14 cellular contexts compared by ENCODE assay signal in the genomic region with DNA sequence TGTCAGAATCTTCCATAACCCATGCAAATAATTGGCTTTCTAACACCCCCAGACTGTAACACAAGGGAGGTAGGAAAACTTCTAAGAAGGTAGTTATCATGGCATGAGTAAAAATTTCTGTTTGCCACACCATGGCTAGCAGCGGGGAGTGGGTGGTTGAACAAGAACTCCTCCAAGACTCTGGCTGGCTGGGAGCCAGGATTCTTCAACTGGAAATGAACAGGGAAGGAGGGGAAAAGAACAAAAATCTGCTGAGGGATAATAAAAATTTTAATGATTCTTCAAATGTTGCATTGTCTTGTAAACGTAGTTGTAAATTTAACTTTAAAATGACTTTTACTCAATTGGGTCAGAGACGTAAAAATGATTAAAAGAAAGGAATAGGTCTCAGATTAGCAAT.
DNase-seq lines count a peak whose midpoint lies in the region; ATAC-seq, FAIRE-seq and TF ChIP-seq lines count a peak whose summit lies in the region.
"Had no signal": no experiment of that assay in that cellular context is flagged by ENCODE, and none has a peak within 500 bp of the region (broad histone marks: within the 10 kb centered on the region; RNA-seq: fewer than 3 reads in every experiment).

No MANE protein-coding gene starts in this region.

- no peak overlapping the region for H3K4me3 ChIP-seq in K562
- H3K4me3 ChIP-seq in smooth muscle cell, result no peak overlapping the region
- H3K4me3 ChIP-seq: BLaER1 treated with 17β-estradiol and CSF1 and Interleukin-3, amounts not matched to agents 10 nM and 100 nM had no signal

- no peaks in the 10 kb centered on the region for H3K9me3 ChIP-seq in K562 (replicated peaks; ENCODE audit: control insufficient read depth, insufficient read depth, low read depth, low read length)
- no peaks in the 10 kb centered on the region for H3K9me3 ChIP-seq in smooth muscle cell (replicated peaks; ENCODE audit: low read depth)
- H3K9me3 ChIP-seq: BLaER1 treated with 17β-estradiol and CSF1 and Interleukin-3, amounts not matched to agents 10 nM and 100 nM had no signal

- no TSS peak for BruUV-seq in K562 (replicated peaks; lab: Mats Ljungman, UMichigan)

- H3F3A ChIP-seq in smooth muscle cell (ENCODE audit: low read depth), result peaks cover 3% of the 10 kb centered on the region

- H4K20me1 ChIP-seq in K562 (replicated peaks; ENCODE audit: control insufficient read depth, insufficient read depth, low read length) (no peaks in the 10 kb centered on the region), smooth muscle cell (ENCODE audit: low read depth) (no peaks in the 10 kb centered on the region)
- H4K20me1 ChIP-seq: BLaER1 treated with 17β-estradiol and CSF1 and Interleukin-3, amounts not matched to agents 10 nM and 100 nM had no signal

- H3K79me2 ChIP-seq in K562 (ENCODE audit: control insufficient read depth, insufficient read depth, low read length) (no peaks in the 10 kb centered on the region), smooth muscle cell (ENCODE audit: low read depth) (no peaks in the 10 kb centered on the region)

- POLR2A ChIA-PET in K562 (lab: Yijun Ruan, JAX), result no interaction called here

- H3K9me3 Mint-ChIP-seq in mesothelial cell of epicardium, result no peaks in the 10 kb centered on the region

- H2AFZ ChIP-seq in K562 (ENCODE audit: low read depth, low read length), result no peak overlapping the region
- H2AFZ ChIP-seq in smooth muscle cell (ENCODE audit: low read depth), result peak overlapping the region; percentile 11

- TF ChIP-seq RAD21 in K562 (CRISPR knock-in tag; conservative IDR thresholded peaks at IDR 0.05 in 1 of 2, IDR thresholded peaks at IDR 0.05 in 1 of 2), result no peak

- H3K4me1 Mint-ChIP-seq in mesothelial cell of epicardium, result peaks cover 48% of the 10 kb centered on the region

- intact Hi-C loops in K562 (cut with micrococcal nuclease), result no loop called here

- no peak overlapping the region for H3K4me2 ChIP-seq in K562 (ENCODE audit: insufficient read depth, low read length)
- H3K4me2 ChIP-seq in smooth muscle cell, result peak overlapping the region; percentile 39
- H3K4me2 ChIP-seq: BLaER1 treated with 17β-estradiol and CSF1 and Interleukin-3, amounts not matched to agents 10 nM and 100 nM had no signal

- no peaks in the 10 kb centered on the region for H3K9me1 ChIP-seq in K562 (ENCODE audit: control insufficient read depth, insufficient read depth, low read length)

- 26% methylated on average over 3 of the region's 3 CpGs for WGBS in K562 (ENCODE audit: insufficient coverage, low coverage, missing lambda C conversion rate)
- WGBS in smooth muscle cell (ENCODE audit: low lambda C conversion rate), result 50% methylated on average over 3 of the region's 3 CpGs

- CTCF ChIA-PET in K562 (lab: Yijun Ruan, JAX; ENCODE audit: low intra/inter-chr PET ratio), result no interaction called here

- no peak overlapping the region for H3K27ac ChIP-seq in K562 (ENCODE audit: extremely low read depth, low read depth, low read length)
- peak overlapping the region; percentile 7 for H3K27ac ChIP-seq in smooth muscle cell (ENCODE audit: low read depth)
- H3K27ac ChIP-seq: BLaER1 treated with 17β-estradiol and CSF1 and Interleukin-3, amounts not matched to agents 10 nM and 100 nM had no signal

- TF ChIP-seq CTCF in K562 (IDR thresholded peaks at IDR 0.05 in 2 of 3, conservative IDR thresholded peaks at IDR 0.05 in 1 of 3; ENCODE audit: insufficient read depth in 2 of 3, low read depth in 1 of 3, low read length in 3 of 3) (no peak), mesothelial cell of epicardium (IDR thresholded peaks at IDR 0.05; ENCODE audit: unreplicated experiment) (no peak), smooth muscle cell (IDR thresholded peaks at IDR 0.05; ENCODE audit: borderline replicate concordance, insufficient read depth, poor library complexity, severe bottlenecking) (no peak)

- TF ChIP-seq POLR2A in K562 (conservative IDR thresholded peaks at IDR 0.05), result no peak

- DNase-seq in NCI-H2227 treated with DMSO at 0.1 percent for 48 hours (lab: John Stamatoyannopoulos, UW), result peak; percentile 26
- no peak for DNase-seq in K562 (ENCODE audit: extremely low read depth in 1 of 4, low spot score in 3 of 4)
- peak; percentile 28 to 61 for DNase-seq in mesothelial cell of epicardium (ENCODE audit: low spot score in 2 of 2, unreplicated experiment in 2 of 2)
- no peak for DNase-seq in smooth muscle cell (lab: John Stamatoyannopoulos, UW; ENCODE audit: unreplicated experiment)
- no peak for DNase-seq in EL
- DNase-seq: activated CD4-positive, alpha-beta T cell treated with anti-CD3 and anti-CD28 coated beads for 48 hours; cerebellar nuclear complex; Kasumi-1; NCI-H510A had no signal

- H3K27me3 Mint-ChIP-seq in mesothelial cell of epicardium (ENCODE audit: low read depth), result no peaks in the 10 kb centered on the region
- H3K27me3 Mint-ChIP-seq: activated naive CD8-positive, alpha-beta T cell had no signal

- H3K4me1 ChIP-seq in K562 (replicated peaks in 1 of 2; ENCODE audit: control insufficient read depth in 2 of 2, insufficient read depth in 2 of 2, low read length in 2 of 2) (no peaks in the 10 kb centered on the region), smooth muscle cell (ENCODE audit: low read depth) (peaks cover 4% of the 10 kb centered on the region)
- H3K4me1 ChIP-seq: BLaER1 treated with 17β-estradiol and CSF1 and Interleukin-3, amounts not matched to agents 10 nM and 100 nM had no signal

- H3K9ac ChIP-seq in K562 (ENCODE audit: insufficient read depth in 1 of 2, low read depth in 2 of 2, low read length in 2 of 2), result no peak overlapping the region
- H3K9ac ChIP-seq in smooth muscle cell (ENCODE audit: low read depth), result no peak overlapping the region
- H3K9ac ChIP-seq: BLaER1 treated with 17β-estradiol and CSF1 and Interleukin-3, amounts not matched to agents 10 nM and 100 nM had no signal

- H3K36me3 ChIP-seq in K562 (ENCODE audit: control insufficient read depth, insufficient read depth, low read length) (no peaks in the 10 kb centered on the region), smooth muscle cell (ENCODE audit: low read depth) (no peaks in the 10 kb centered on the region)
- H3K36me3 ChIP-seq: BLaER1 treated with 17β-estradiol and CSF1 and Interleukin-3, amounts not matched to agents 10 nM and 100 nM had no signal

- H3K27ac Mint-ChIP-seq in mesothelial cell of epicardium, result peak overlapping the region; percentile 49
- H3K27ac Mint-ChIP-seq: activated naive CD8-positive, alpha-beta T cell had no signal

- TF ChIP-seq EP300 in K562 (IDR thresholded peaks at IDR 0.05; ENCODE audit: low read length), result no peak

- no peak overlapping the region for H3K4me3 Mint-ChIP-seq in mesothelial cell of epicardium
- H3K4me3 Mint-ChIP-seq: activated naive CD8-positive, alpha-beta T cell had no signal

- H3K27me3 ChIP-seq in K562 (ENCODE audit: control insufficient read depth in 2 of 2, insufficient read depth in 2 of 2, low read length in 2 of 2), result no peaks in the 10 kb centered on the region
- H3K27me3 ChIP-seq in smooth muscle cell (ENCODE audit: low read depth), result no peaks in the 10 kb centered on the region
- H3K27me3 ChIP-seq: BLaER1 treated with 17β-estradiol and CSF1 and Interleukin-3, amounts not matched to agents 10 nM and 100 nM had no signal

- no peaks in the 10 kb centered on the region for H3K36me3 Mint-ChIP-seq in mesothelial cell of epicardium
- H3K36me3 Mint-ChIP-seq: activated naive CD8-positive, alpha-beta T cell had no signal

- ATAC-seq in K562 (no peak), GM21360 (IDR thresholded peaks at IDR 0.05; ENCODE audit: unreplicated experiment) (no peak), HG02852 (IDR thresholded peaks at IDR 0.05; ENCODE audit: unreplicated experiment) (no peak)

- in situ Hi-C loops in K562 (cut with MboI), result no loop called here

- FAIRE-seq in K562 (lab: Jason Lieb, UNC), result no peak
- FAIRE-seq: GM18507 had no signal

TF ChIP-seq in K562, 482 proteins besides CTCF, POLR2A, EP300 and RAD21:
- no peak for TF ChIP-seq STAT6 (CRISPR knock-in tag; IDR thresholded peaks at IDR 0.05)
- peak; percentile 50; the same call in 1 of the 2 replicates for TF ChIP-seq NFIC (IDR thresholded peaks at IDR 0.05)
TF ChIP-seq in K562: peak in this region for 1.

Comparison
In these comparisons a context has a peak if more than half of its experiments do, and no peak if none do; other contexts are left out.
1. DNase-seq: peak in NCI-H2227 treated with DMSO at 0.1 percent for 48 hours (single experiment) and mesothelial cell of epicardium (2 of 2); none in K562 (0 of 4), smooth muscle cell (single experiment) and EL (single experiment).